In the genomic region with DNA sequence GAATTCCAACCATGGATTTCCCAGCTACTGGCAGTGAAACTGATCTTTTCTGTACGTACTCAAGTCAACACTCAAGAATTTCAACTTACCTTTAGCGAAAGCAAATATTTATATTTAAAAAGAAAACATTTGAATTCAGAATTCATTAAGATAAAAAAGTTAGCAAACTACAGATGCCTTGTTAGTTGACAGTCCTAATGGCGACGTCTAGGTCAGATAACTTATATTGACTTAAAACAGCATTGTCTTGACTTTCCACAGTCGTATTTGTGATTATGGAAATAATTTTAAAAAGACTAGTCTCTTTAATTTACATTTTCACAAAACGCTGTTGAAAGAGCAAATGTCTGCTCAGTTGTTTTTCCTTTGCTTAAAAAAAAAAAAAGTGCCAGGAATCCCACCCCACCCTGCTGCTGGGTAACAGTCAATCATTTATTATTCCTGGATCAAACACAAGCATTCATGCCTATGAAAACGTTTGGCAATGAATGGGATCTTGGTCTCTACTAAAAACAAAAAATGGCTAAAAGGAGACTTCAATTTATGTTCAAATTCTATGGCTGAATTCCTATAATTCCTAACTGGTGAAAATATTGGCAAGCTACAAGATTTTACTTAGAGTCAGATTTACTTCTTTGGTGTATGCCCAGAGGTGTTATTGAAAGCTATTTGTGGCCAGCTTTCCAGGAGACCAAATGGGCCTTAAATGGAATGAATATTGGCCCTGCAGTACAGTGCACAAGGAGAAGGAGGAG, we compare ENCODE assay signal across 19 cellular contexts. TPM values are rescaled to one million over a fixed set of nuclear protein-coding genes. Genes with fewer than 3 reads are reported as not detected.
DNase-seq lines count a peak whose midpoint lies in the region; ATAC-seq, FAIRE-seq and TF ChIP-seq lines count a peak whose summit lies in the region.
"Had no signal": no experiment of that assay in that cellular context is flagged by ENCODE, and none has a peak within 500 bp of the region (broad histone marks: within the 10 kb centered on the region; RNA-seq: fewer than 3 reads in every experiment).

No MANE protein-coding gene starts in this region.

- TF ChIP-seq CTCF in PC-3 (conservative IDR thresholded peaks at IDR 0.05; ENCODE audit: low read depth, low read length): no peak
- TF ChIP-seq CTCF in fibroblast of lung (conservative IDR thresholded peaks at IDR 0.05 in 1 of 2, IDR thresholded peaks at IDR 0.05 in 1 of 2; ENCODE audit: low read depth in 1 of 2, low read length in 2 of 2): peak in 1 of 2 donors; percentile 2

- H2AFZ ChIP-seq in PC-3 (ENCODE audit: low read length): peak overlapping the region; percentile 42; the same call in 1 of the 2 replicates
- no peak overlapping the region for H2AFZ ChIP-seq in fibroblast of lung (ENCODE audit: low read length)

- intact Hi-C loops in PC-3 (cut with micrococcal nuclease): no loop called here

- no peaks in the 10 kb centered on the region for H3K79me2 ChIP-seq in PC-3 (ENCODE audit: low read length)
- no peaks in the 10 kb centered on the region for H3K79me2 ChIP-seq in fibroblast of lung (ENCODE audit: control insufficient read depth, insufficient read depth, low read length)

- H3K9me3 ChIP-seq in PC-3 (ENCODE audit: low read length) (no peaks in the 10 kb centered on the region), fibroblast of lung (ENCODE audit: control insufficient read depth, insufficient read depth, low read depth, low read length) (no peaks in the 10 kb centered on the region), small intestine (ENCODE audit: control insufficient read depth, low read depth) (no peaks in the 10 kb centered on the region)
- H3K9me3 ChIP-seq: upper lobe of right lung had no signal

- POLR2A ChIA-PET in PC-3 (lab: Charles Lee; ENCODE audit: unreplicated experiment): no interaction called here

- H3K9ac ChIP-seq in PC-3 (ENCODE audit: low read length) (no peak overlapping the region), fibroblast of lung (ENCODE audit: insufficient read depth, low read length) (no peak overlapping the region)

- no peaks in the 10 kb centered on the region for H3K27me3 ChIP-seq in PC-3 (ENCODE audit: low read length)
- H3K27me3 ChIP-seq in fibroblast of lung (ENCODE audit: control insufficient read depth, insufficient read depth, low read length): no peaks in the 10 kb centered on the region
- no peaks in the 10 kb centered on the region for H3K27me3 ChIP-seq in small intestine (ENCODE audit: control insufficient read depth in 2 of 2, insufficient read depth in 2 of 2, low read length in 2 of 2)
- H3K27me3 ChIP-seq: upper lobe of right lung had no signal

- H3K4me2 ChIP-seq in PC-3 (ENCODE audit: low read length) (no peak overlapping the region), fibroblast of lung (ENCODE audit: extremely low read depth, insufficient read depth, low read length) (no peak overlapping the region)

- CTCF ChIA-PET in PC-3 (lab: Charles Lee): no interaction called here

- FAIRE-seq in small intestine (lab: Jason Lieb, UNC): peak; percentile 26

- DNase-seq in Caki2 (ENCODE audit: low read depth) (peak; percentile 49), PC-3 (peak; percentile 11), fibroblast of lung (ENCODE audit: low read depth in 2 of 2) (peak; percentile 70 to 93), small intestine (no peak), NCI-H187 (lab: John Stamatoyannopoulos, UW) (no peak), DMS79 (lab: John Stamatoyannopoulos, UW) (no peak), NCI-H526 treated with DMSO at 0.1 percent for 48 hours (lab: John Stamatoyannopoulos, UW) (no peak)
- DNase-seq: activated CD8-positive, alpha-beta T cell treated with anti-CD3 and anti-CD28 coated beads for 36 hours; effector memory CD8-positive, alpha-beta T cell; H7; head of caudate nucleus; naive B cell; NCI-H1930; NCI-H82; stimulated activated CD4-positive, alpha-beta T cell treated with anti-CD3 and anti-CD28 coated beads, Interleukin-4, amount 100 ng/mL, for 1 hour; upper lobe of right lung had no signal

- H3K27ac ChIP-seq in PC-3 (ENCODE audit: low read length) (no peak overlapping the region), fibroblast of lung (ENCODE audit: insufficient read depth, low read length) (no peak overlapping the region), small intestine (ENCODE audit: low read depth in 1 of 2, low read length in 1 of 2) (no peak overlapping the region)
- H3K27ac ChIP-seq: upper lobe of right lung had no signal

- H3K4me3 ChIP-seq in PC-3 (ENCODE audit: low read length): no peak overlapping the region
- H3K4me3 ChIP-seq in fibroblast of lung (replicated peaks in 1 of 4; ENCODE audit: control extremely low read depth in 1 of 4, insufficient read depth in 1 of 4, low read depth in 3 of 4, low read length in 4 of 4): no peak overlapping the region
- no peak overlapping the region for H3K4me3 ChIP-seq in small intestine (ENCODE audit: low read depth in 1 of 2, low read length in 2 of 2)
- H3K4me3 ChIP-seq: upper lobe of right lung had no signal

- BruUV-seq in PC-3 (replicated peaks; lab: Mats Ljungman, UMichigan): no TSS peak

- H3K36me3 ChIP-seq in PC-3 (ENCODE audit: low read depth, low read length): no peaks in the 10 kb centered on the region
- H3K36me3 ChIP-seq in fibroblast of lung (ENCODE audit: control insufficient read depth, insufficient read depth, low read length): no peaks in the 10 kb centered on the region
- no peaks in the 10 kb centered on the region for H3K36me3 ChIP-seq in small intestine (ENCODE audit: control insufficient read depth in 2 of 2, insufficient read depth in 2 of 2, low read length in 2 of 2)
- H3K36me3 ChIP-seq: upper lobe of right lung had no signal

- H3K4me1 ChIP-seq in PC-3 (ENCODE audit: insufficient read depth, low read length) (no peaks in the 10 kb centered on the region), fibroblast of lung (ENCODE audit: control insufficient read depth, extremely low read depth, insufficient read depth, low read length) (peaks cover 13% of the 10 kb centered on the region), small intestine (ENCODE audit: control insufficient read depth in 2 of 2, insufficient read depth in 1 of 2, low read depth in 1 of 2, low read length in 1 of 2) (peaks cover 6 to 7% of the 10 kb centered on the region in 2 donors)

- H4K20me1 ChIP-seq in PC-3 (ENCODE audit: low read length) (no peaks in the 10 kb centered on the region), fibroblast of lung (ENCODE audit: control insufficient read depth, extremely low read depth, insufficient read depth, low read length) (no peaks in the 10 kb centered on the region)

- WGBS in small intestine, 3 donors: 55 to 69% (median 57%) methylated on average over 7 of the region's 7 CpGs

- H3K9me2 ChIP-seq in PC-3 (replicated peaks; ENCODE audit: low read length): no peaks in the 10 kb centered on the region

- in situ Hi-C loops in Caki2 (cut with HindIII; ENCODE audit: low pct_unique_long_range_greater_than_20kb, low sequenced_read_pairs): no loop called here

- no peak for ATAC-seq in PC-3
- ATAC-seq: activated CD8-positive, alpha-beta T cell treated with anti-CD3 and anti-CD28 coated beads for 36 hours; activated T-helper 17 cell treated with anti-CD3 and anti-CD28 coated beads, Interleukin-2, amount 50 U/mL, for 72 hours; effector memory CD8-positive, alpha-beta T cell; upper lobe of right lung had no signal

- H3F3A ChIP-seq in PC-3 (ENCODE audit: low read length, unreplicated experiment): no peaks in the 10 kb centered on the region

RNA-seq across cellular contexts. Expression of a gene that starts 22.0 kb away (rescaled TPM):
- total RNA-seq in Caki2 (2014; rRNA removed; shearing (Covaris generic); ENCODE audit: low replicate concordance): not detected in 2 replicates
- total RNA-seq in PC-3 (2014; rRNA removed): not detected in 2 replicates
- 0.17 TPM in 1 of 2 replicates, not detected in the other for total RNA-seq in fibroblast of lung
- polyA plus RNA-seq in fibroblast of lung: 0.17 and 0.18 TPM in 2 replicates
- not detected in 2 replicates for polyA plus RNA-seq in fibroblast of lung (2012)
- polyA minus RNA-seq in fibroblast of lung (ENCODE audit: low replicate concordance): not detected in 2 replicates
- polyA plus RNA-seq in small intestine: not detected
- total RNA-seq: activated CD8-positive, alpha-beta T cell treated with anti-CD3 and anti-CD28 coated beads for 36 hours; activated T-helper 17 cell treated with anti-CD3 and anti-CD28 coated beads, Interleukin-2, amount 50 U/mL, for 72 hours; H7; pulmonary artery endothelial cell; SK-MEL-5; upper lobe of right lung had no signal

RNA-seq across cellular contexts. Expression of a gene that starts 26.6 kb away (rescaled TPM):
- not detected in 2 replicates for total RNA-seq in Caki2 (2014; rRNA removed; shearing (Covaris generic); ENCODE audit: low replicate concordance)
- total RNA-seq in PC-3 (2014; rRNA removed) (0.35 TPM in 1 of 2 replicates, not detected in the other), fibroblast of lung (under 0.01 and 0.17 TPM in 2 replicates)
- polyA plus RNA-seq in fibroblast of lung (0.34 and 0.41 TPM in 2 replicates), small intestine (under 1 TPM; 0.45 to 0.81 (median 0.54) TPM)
- polyA plus RNA-seq in fibroblast of lung (2012): 0.37 and 0.48 TPM in 2 replicates
- not detected in 2 replicates for polyA minus RNA-seq in fibroblast of lung (ENCODE audit: low replicate concordance)
- total RNA-seq: activated CD8-positive, alpha-beta T cell treated with anti-CD3 and anti-CD28 coated beads for 36 hours; activated T-helper 17 cell treated with anti-CD3 and anti-CD28 coated beads, Interleukin-2, amount 50 U/mL, for 72 hours; H7; SK-MEL-5 had no signal

RNA-seq across cellular contexts. Expression of a gene that starts 29.9 kb away (rescaled TPM):
- 26.7 and 36.7 TPM in 2 replicates for total RNA-seq in Caki2 (2014; rRNA removed; shearing (Covaris generic); ENCODE audit: low replicate concordance)
- total RNA-seq in PC-3 (2014; rRNA removed) (1.7 TPM in 2 replicates), fibroblast of lung (0.26 and 1.2 TPM in 2 replicates)
- polyA plus RNA-seq in fibroblast of lung (3.1 and 3.3 TPM in 2 replicates), small intestine (10 to 100 TPM in 1 of 3 donors, 1 to 10 TPM in 2; 7.2 to 17.8 (median 7.8) TPM)
- 5.9 and 6.3 TPM in 2 replicates for polyA plus RNA-seq in fibroblast of lung (2012)
- 5.4 and 6.0 TPM in 2 replicates for polyA minus RNA-seq in fibroblast of lung (ENCODE audit: low replicate concordance)
- total RNA-seq: activated CD8-positive, alpha-beta T cell treated with anti-CD3 and anti-CD28 coated beads for 36 hours; activated T-helper 17 cell treated with anti-CD3 and anti-CD28 coated beads, Interleukin-2, amount 50 U/mL, for 72 hours; SK-MEL-5 had no signal

Comparison
In these comparisons a context has a peak if more than half of its experiments do, and no peak if none do; other contexts are left out.
1. DNase-seq: peak in Caki2 (single experiment), PC-3 (single experiment) and fibroblast of lung (2 of 2); none in small intestine (single experiment), NCI-H187 (0 of 2), DMS79 (single experiment) and NCI-H526 treated with DMSO at 0.1 percent for 48 hours (single experiment).
2. RNA of a gene that starts 29.9 kb away (total RNA-seq): 26.7 to 36.7 TPM in Caki2; 1.7 TPM in PC-3 and 0.26 to 1.2 TPM in fibroblast of lung; every median in the first group is over 10 times any median in the second.